Comparison of ENCODE assay signal across 12 cellular contexts in the genomic region with DNA sequence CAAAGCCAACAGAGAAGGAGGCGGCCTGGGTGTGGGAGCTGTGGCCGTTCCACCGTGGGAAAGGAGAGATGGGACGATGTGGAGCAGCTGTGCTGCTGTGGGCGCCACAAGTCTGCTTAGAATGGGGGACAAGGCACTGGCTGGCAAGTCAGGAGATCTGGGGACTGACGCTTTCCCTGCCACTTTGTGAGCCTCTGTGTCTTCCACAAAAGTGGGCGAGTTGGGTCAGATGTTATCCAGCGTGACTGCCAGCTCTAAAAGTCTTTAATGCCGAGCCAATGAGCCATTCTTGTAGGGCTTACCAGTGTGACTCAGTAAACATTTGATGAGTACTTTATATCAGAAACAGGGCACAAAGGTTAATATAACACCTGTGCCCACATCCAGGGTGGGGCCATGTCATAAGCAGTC.
DNase-seq lines count a peak whose midpoint lies in the region; ATAC-seq and TF ChIP-seq lines count a peak whose summit lies in the region.
"Had no signal": no experiment of that assay in that cellular context is flagged by ENCODE, and none has a peak within 500 bp of the region (broad histone marks: within the 10 kb centered on the region; RNA-seq: fewer than 3 reads in every experiment).

No MANE protein-coding gene starts in this region.

- no CpG with 5 or more reads among the region's 9 CpGs for whole genome bisulfite sequencing in H9 (ENCODE audit: extremely low coverage, insufficient read length, low lambda C conversion rate)

- no peak overlapping the region for H2BK5ac ChIP-seq in H9 (ENCODE audit: insufficient read length, low read length)

- H3K9me3 Mint-ChIP-seq in H9, result no peaks in the 10 kb centered on the region; a peak in 1 of 5 replicates
- H3K9me3 Mint-ChIP-seq in activated B cell treated with CpG ODN at 0.5 μM for 24 hours, result no peaks in the 10 kb centered on the region
- H3K9me3 Mint-ChIP-seq: immature natural killer cell had no signal

- H2AK5ac ChIP-seq in H9 (ENCODE audit: insufficient read length, low read length), result no peak overlapping the region

- intact Hi-C loops in activated B cell treated with CpG ODN at 0.5 μM for 24 hours (cut with micrococcal nuclease), result no loop called here

- no peak overlapping the region for H2BK12ac ChIP-seq in H9 (ENCODE audit: insufficient read length, low read depth, low read length)

- no peak overlapping the region; a peak in 1 of 5 replicates for H3K4me3 Mint-ChIP-seq in H9
- no peak overlapping the region for H3K4me3 Mint-ChIP-seq in activated B cell treated with CpG ODN at 0.5 μM for 24 hours

- H3K27ac Mint-ChIP-seq in H9, result peak overlapping the region in 2 of 3 experiments; percentile 14 to 16; a peak in 2 of 7 replicates
- H3K27ac Mint-ChIP-seq in activated B cell treated with CpG ODN at 0.5 μM for 24 hours, result peak overlapping the region; percentile 71

- H3K4me1 ChIP-seq in H9 (ENCODE audit: insufficient read depth, low read length), result peaks cover 17% of the 10 kb centered on the region; the same call in 1 of the 2 replicates

- no peak overlapping the region for H3K56ac ChIP-seq in H9 (ENCODE audit: insufficient read length, low read depth, low read length)

- no peak overlapping the region for H3K4me2 ChIP-seq in H9 (ENCODE audit: insufficient read depth, insufficient read length, low read length)
- H3K4me2 ChIP-seq: smooth muscle cell had no signal

- no peak overlapping the region for H4K91ac ChIP-seq in H9 (ENCODE audit: insufficient read length, low read depth, low read length)

- H3K9me3 ChIP-seq in H9 (ENCODE audit: control insufficient read depth, low read depth, low read length), result no peaks in the 10 kb centered on the region

- H3K14ac ChIP-seq in H9 (ENCODE audit: insufficient read depth, low read length), result no peak overlapping the region

- H2BK15ac ChIP-seq in H9 (ENCODE audit: low read depth, low read length), result no peak overlapping the region

- H3K27me3 ChIP-seq in H9 (ENCODE audit: insufficient read depth, low read length), result no peaks in the 10 kb centered on the region

- H2BK120ac ChIP-seq in H9 (ENCODE audit: low read depth, low read length, poor library complexity, severe bottlenecking), result no peak overlapping the region

- no peak overlapping the region for H2BK20ac ChIP-seq in H9 (ENCODE audit: low read depth, low read length, poor library complexity, severe bottlenecking)

- no peak overlapping the region for H4K8ac ChIP-seq in H9 (replicated peaks; ENCODE audit: insufficient read length, low read depth, low read length)

- peaks cover 2% of the 10 kb centered on the region for H3K79me1 ChIP-seq in H9 (ENCODE audit: insufficient read depth, low read depth, low read length, poor library complexity, severe bottlenecking)

- H3T11ph ChIP-seq in H9 (ENCODE audit: low read length), result no peak overlapping the region

- H3K4ac ChIP-seq in H9 (ENCODE audit: low read depth, low read length), result no peak overlapping the region

- H2AFZ ChIP-seq in H9 (ENCODE audit: low read length), result no peak overlapping the region

- H3K4me1 Mint-ChIP-seq in H9, result peaks cover 67 to 71% of the 10 kb centered on the region in 2 experiments
- peaks cover 94% of the 10 kb centered on the region for H3K4me1 Mint-ChIP-seq in activated B cell treated with CpG ODN at 0.5 μM for 24 hours

- ATAC-seq in activated B cell treated with CpG ODN at 0.5 μM for 24 hours (ENCODE audit: low read depth), result no peak

- CTCF ChIA-PET in activated B cell treated with CpG ODN at 0.5 μM for 24 hours (lab: Charles Lee), result interaction anchor here (2.1 kb wide), 1 partner anchor 105 kb away, joined by 4 read pairs; no protein-coding TSS in a partner anchor

- H3K79me2 ChIP-seq in H9 (ENCODE audit: insufficient read depth, low read length), result peaks cover 3% of the 10 kb centered on the region; the same call in 1 of the 2 replicates

- H3K23me2 ChIP-seq in H9 (ENCODE audit: insufficient read length, low read depth, low read length, poor library complexity, severe bottlenecking), result no peaks in the 10 kb centered on the region

- peaks cover 0 to 3% (median 0%) of the 10 kb centered on the region in 3 experiments; a peak in 3 of 7 replicates for H3K36me3 Mint-ChIP-seq in H9 (ENCODE audit: insufficient read depth in 1 of 3, low read depth in 3 of 3)
- peaks cover 35% of the 10 kb centered on the region for H3K36me3 Mint-ChIP-seq in activated B cell treated with CpG ODN at 0.5 μM for 24 hours (ENCODE audit: low read depth)
- H3K36me3 Mint-ChIP-seq: immature natural killer cell had no signal

- no peak overlapping the region for H3K9ac ChIP-seq in H9 (ENCODE audit: extremely low read depth, insufficient read length, low read length)

- no peak overlapping the region for H3K23ac ChIP-seq in H9 (ENCODE audit: insufficient read length, low read depth, low read length)

- H3K4me3 ChIP-seq in retinal pigment epithelial cell (ENCODE audit: low read length), result no peak overlapping the region
- H3K4me3 ChIP-seq: smooth muscle cell had no signal

- no peak for TF ChIP-seq CTCF in H9 (conservative IDR thresholded peaks at IDR 0.05)
- TF ChIP-seq CTCF in activated B cell treated with CpG ODN at 0.5 μM for 24 hours (IDR thresholded peaks at IDR 0.05), result no peak
- no peak for TF ChIP-seq CTCF in retinal pigment epithelial cell (conservative IDR thresholded peaks at IDR 0.05; ENCODE audit: low read depth, low read length)

- no peak overlapping the region for H4K5ac ChIP-seq in H9 (ENCODE audit: insufficient read length, low read depth, low read length)

- POLR2A ChIA-PET in activated B cell treated with CpG ODN at 0.5 μM for 24 hours (lab: Charles Lee), result interaction anchor here (0.7 kb wide), 1 partner anchor 162 kb away, joined by 3 read pairs; no protein-coding TSS in a partner anchor

- no peaks in the 10 kb centered on the region for H4K20me1 ChIP-seq in H9 (ENCODE audit: control insufficient read depth, insufficient read depth, insufficient read length)

- no peak overlapping the region for H3K18ac ChIP-seq in H9 (ENCODE audit: insufficient read length, low read depth, low read length)

- no peak for DNase-seq in H9
- DNase-seq in activated B cell treated with CpG ODN at 0.5 μM for 24 hours, result no peak
- DNase-seq in hypothalamus (lab: John Stamatoyannopoulos, UW), result peak in 37 of 51 donors; percentile 14 to 78 (median 48)
- peak; percentile 32 for DNase-seq in retinal pigment epithelial cell (ENCODE audit: low read depth)
- no peak for DNase-seq in foreskin melanocyte
- no peak for DNase-seq in OCI-M1 (lab: John Stamatoyannopoulos, UW)
- no peak for DNase-seq in NOMO-1 (lab: John Stamatoyannopoulos, UW; ENCODE audit: unreplicated experiment in 2 of 2)
- DNase-seq: activated CD4-positive, CD25-positive, alpha-beta regulatory T cell; activated gamma-delta T cell; immature natural killer cell; stimulated activated naive CD4-positive, alpha-beta T cell had no signal

- no peak overlapping the region for H3K27ac ChIP-seq in H9 (ENCODE audit: insufficient read length, low read depth, low read length)

- no peaks in the 10 kb centered on the region for H3K27me3 Mint-ChIP-seq in H9 (ENCODE audit: low read depth)
- no peaks in the 10 kb centered on the region for H3K27me3 Mint-ChIP-seq in activated B cell treated with CpG ODN at 0.5 μM for 24 hours

Comparison
In these comparisons a context has a peak if more than half of its experiments do, and no peak if none do; other contexts are left out.
1. DNase-seq: peak in hypothalamus (37 of 51) and retinal pigment epithelial cell (single experiment); none in H9 (single experiment), activated B cell treated with CpG ODN at 0.5 μM for 24 hours (single experiment), foreskin melanocyte (single experiment), OCI-M1 (single experiment) and NOMO-1 (0 of 2).